ENCODE assay signal across 1 cellular context in the genomic region with DNA sequence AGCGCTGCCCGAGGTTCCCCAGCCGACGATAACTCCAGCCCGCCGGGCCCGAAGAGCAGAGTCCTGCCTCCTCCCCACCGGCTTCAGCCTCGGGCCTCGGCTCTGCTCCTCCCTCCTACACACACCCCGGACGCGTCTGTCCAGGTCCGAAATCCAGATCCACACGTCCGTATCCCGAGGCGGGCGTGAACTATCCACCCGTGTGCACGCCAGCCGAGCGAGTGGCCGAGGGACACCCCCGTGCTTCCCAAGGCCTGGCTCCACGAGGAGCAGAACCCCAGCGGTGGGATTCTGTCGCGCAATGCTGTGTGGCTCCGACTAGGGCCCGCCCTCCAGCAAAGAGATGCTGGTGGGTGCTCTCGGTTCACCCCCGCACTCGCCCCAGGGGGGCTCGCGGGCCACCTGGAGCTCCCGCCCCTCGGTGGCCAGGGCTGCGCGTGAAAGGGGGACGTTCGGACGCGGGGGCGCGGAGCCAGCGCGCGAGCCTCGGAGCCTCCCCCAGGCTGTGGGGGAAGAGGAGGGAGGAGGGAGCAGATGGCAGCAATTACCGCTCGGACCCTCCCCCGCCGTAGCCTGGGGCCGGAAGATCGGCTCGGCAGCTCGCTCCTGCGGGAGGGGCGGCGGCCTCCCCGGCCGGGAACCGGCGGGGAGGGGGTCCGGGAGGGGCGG.
TF ChIP-seq lines count a peak whose summit lies in the region.

No MANE protein-coding gene starts in this region.

TF ChIP-seq in GM12878, 131 proteins besides CTCF, POLR2A, EP300 and RAD21 (continued from another document):
- TF ChIP-seq, protein P1, sequence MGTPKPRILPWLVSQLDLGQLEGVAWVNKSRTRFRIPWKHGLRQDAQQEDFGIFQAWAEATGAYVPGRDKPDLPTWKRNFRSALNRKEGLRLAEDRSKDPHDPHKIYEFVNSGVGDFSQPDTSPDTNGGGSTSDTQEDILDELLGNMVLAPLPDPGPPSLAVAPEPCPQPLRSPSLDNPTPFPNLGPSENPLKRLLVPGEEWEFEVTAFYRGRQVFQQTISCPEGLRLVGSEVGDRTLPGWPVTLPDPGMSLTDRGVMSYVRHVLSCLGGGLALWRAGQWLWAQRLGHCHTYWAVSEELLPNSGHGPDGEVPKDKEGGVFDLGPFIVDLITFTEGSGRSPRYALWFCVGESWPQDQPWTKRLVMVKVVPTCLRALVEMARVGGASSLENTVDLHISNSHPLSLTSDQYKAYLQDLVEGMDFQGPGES (IDR thresholded peaks at IDR 0.05): no peak
